In genomic region chr9:137742698-137743097, GRCh38 we compare ENCODE assay signal across 15 cellular contexts.
DNase-seq lines count a peak whose midpoint lies in the region; ATAC-seq, FAIRE-seq and TF ChIP-seq lines count a peak whose summit lies in the region.
"Had no signal": no experiment of that assay in that cellular context is flagged by ENCODE, and none has a peak within 500 bp of the region (broad histone marks: within the 10 kb centered on the region; RNA-seq: fewer than 3 reads in every experiment).

No MANE protein-coding gene starts in this region.

- WGBS in GM12878 (ENCODE audit: insufficient coverage, insufficient replicate concordance, low lambda C conversion rate, missing lambda C conversion rate) = 91% methylated on average over 6 of the region's 7 CpGs

- TF ChIP-seq CTCF in GM12878 (IDR thresholded peaks at IDR 0.05 in 2 of 3, conservative IDR thresholded peaks at IDR 0.05 in 1 of 3; ENCODE audit: control insufficient read depth in 2 of 3, extremely low read depth in 1 of 3, insufficient read depth in 1 of 3, low read depth in 3 of 3, low read length in 3 of 3) = no peak

- TF ChIP-seq EP300 in GM12878 (IDR thresholded peaks at IDR 0.05; ENCODE audit: borderline replicate concordance in 1 of 2, control insufficient read depth in 1 of 2, low read depth in 2 of 2, low read length in 2 of 2) = no peak

- no peak overlapping the region for H3K4me3 ChIP-seq in GM12878
- H3K4me3 ChIP-seq: lower lobe of right lung, vagina had no signal

- peaks cover 26% of the 10 kb centered on the region for H3K79me2 ChIP-seq in GM12878 (ENCODE audit: control insufficient read depth, insufficient read depth, low read length)

- DNase-seq in Right ventricle myocardium superior (no peak), cardiac septum (ENCODE audit: low spot score) (no peak), GM12878 (ENCODE audit: low read depth, low spot score) (no peak), iris pigment epithelial cell (ENCODE audit: low read depth) (peak; percentile 32), NCI-H1105 (lab: John Stamatoyannopoulos, UW) (no peak), hepatic stellate cell (ENCODE audit: low spot score) (no peak)
- DNase-seq in activated CD4-positive, CD25-positive, alpha-beta regulatory T cell treated with anti-CD3 and anti-CD28 coated beads, Interleukin-2, amount 50 U/mL, for 72 hours = no peak
- DNase-seq: GOT3, KG1, lower lobe of right lung, NCI-H1048, NCI-H82, T-helper 2 cell had no signal

- POLR2A ChIA-PET in GM12878 (lab: Charles Lee) = interaction anchor here (1.8 to 5.5 kb wide), 2 partner anchors 17 to 23 kb away, joined by 4 to 59 read pairs; no protein-coding TSS in a partner anchor

- intact Hi-C loops in Right ventricle myocardium superior (cut with DNase I) (no loop called here), cardiac septum (cut with DNase I) (no loop called here), GM12878 (cut with micrococcal nuclease; ENCODE audit: unreplicated experiment) (no loop called here)

- in situ Hi-C loops in GM12878 (cut with MboI) = no loop called here

- 0 out of 2 replicates have a peak overlapping the region, but pooled peaks have one; percentile 8 for H3K9ac ChIP-seq in GM12878 (ENCODE audit: control insufficient read depth, insufficient read depth, low read length)

- H4K20me1 ChIP-seq in GM12878 (ENCODE audit: control insufficient read depth, insufficient read depth) = no peaks in the 10 kb centered on the region

- no peak for FAIRE-seq in GM12878 (lab: Jason Lieb, UNC)

- H3K27me3 ChIP-seq in GM12878 (replicated peaks in 1 of 2; ENCODE audit: control insufficient read depth in 2 of 2, insufficient read depth in 2 of 2, low read length in 1 of 2) = no peaks in the 10 kb centered on the region
- H3K27me3 ChIP-seq: vagina had no signal

- H3K27ac ChIP-seq in GM12878 (ENCODE audit: control insufficient read depth, insufficient read depth) = peak overlapping the region; percentile 26; the same call in 1 of the 2 replicates
- H3K27ac ChIP-seq: lower lobe of right lung, vagina had no signal

- peaks cover 62% of the 10 kb centered on the region for H3K4me1 ChIP-seq in GM12878 (ENCODE audit: control insufficient read depth, insufficient read depth, low read length)
- H3K4me1 ChIP-seq: lower lobe of right lung had no signal

- RAD21 ChIA-PET in GM12878 (lab: Charles Lee; ENCODE audit: unreplicated experiment) = no interaction called here

- no TSS peak for BruUV-seq in GM12878 (replicated peaks; lab: Mats Ljungman, UMichigan)

- ATAC-seq in Right ventricle myocardium superior (ENCODE audit: poor library complexity) = peak; percentile 62
- no peak for ATAC-seq in GM12878
- no peak for ATAC-seq in GM19467 (IDR thresholded peaks at IDR 0.05; ENCODE audit: unreplicated experiment)
- ATAC-seq: lower lobe of right lung had no signal

- no peak for TF ChIP-seq POLR2A in GM12878 (IDR thresholded peaks at IDR 0.05; ENCODE audit: low read depth, low read length)

- SMC1A ChIA-PET in GM12878 (lab: Charles Lee; ENCODE audit: uncharacterized antibody, unreplicated experiment) = interaction anchor here (1.6 to 4.3 kb wide), 2 partner anchors 16 to 19 kb away, joined by 4 to 32 read pairs; no protein-coding TSS in a partner anchor

- no peaks in the 10 kb centered on the region; the same call in 2 of the 3 replicates for H3K9me3 ChIP-seq in GM12878 (replicated peaks; ENCODE audit: control insufficient read depth, insufficient read depth, low read length)
- H3K9me3 ChIP-seq: lower lobe of right lung, vagina had no signal

- CTCF ChIA-PET in GM12878 (lab: Yijun Ruan, JAX) = interaction anchor here (1.2 kb wide), 1 partner anchor 19 kb away, joined by 4 read pairs; no protein-coding TSS in a partner anchor

- H3K4me2 ChIP-seq in GM12878 (ENCODE audit: control insufficient read depth, insufficient read depth) = no peak overlapping the region

- TF ChIP-seq RAD21 in GM12878 (IDR thresholded peaks at IDR 0.05; ENCODE audit: insufficient read depth, low read depth, low read length) = no peak

- peaks cover 9% of the 10 kb centered on the region in 2 experiments for H3K36me3 ChIP-seq in GM12878 (ENCODE audit: control insufficient read depth in 2 of 2, insufficient read depth in 2 of 2, low read length in 1 of 2)

- no peak overlapping the region for H2AFZ ChIP-seq in GM12878 (ENCODE audit: control insufficient read depth, low read depth, low read length)

TF ChIP-seq in GM12878, 131 proteins besides CTCF, POLR2A, EP300 and RAD21:
- TF ChIP-seq IKZF2 (IDR thresholded peaks at IDR 0.05) = no peak
